Comparison of ENCODE assay signal across 32 cellular contexts in the genomic region with DNA sequence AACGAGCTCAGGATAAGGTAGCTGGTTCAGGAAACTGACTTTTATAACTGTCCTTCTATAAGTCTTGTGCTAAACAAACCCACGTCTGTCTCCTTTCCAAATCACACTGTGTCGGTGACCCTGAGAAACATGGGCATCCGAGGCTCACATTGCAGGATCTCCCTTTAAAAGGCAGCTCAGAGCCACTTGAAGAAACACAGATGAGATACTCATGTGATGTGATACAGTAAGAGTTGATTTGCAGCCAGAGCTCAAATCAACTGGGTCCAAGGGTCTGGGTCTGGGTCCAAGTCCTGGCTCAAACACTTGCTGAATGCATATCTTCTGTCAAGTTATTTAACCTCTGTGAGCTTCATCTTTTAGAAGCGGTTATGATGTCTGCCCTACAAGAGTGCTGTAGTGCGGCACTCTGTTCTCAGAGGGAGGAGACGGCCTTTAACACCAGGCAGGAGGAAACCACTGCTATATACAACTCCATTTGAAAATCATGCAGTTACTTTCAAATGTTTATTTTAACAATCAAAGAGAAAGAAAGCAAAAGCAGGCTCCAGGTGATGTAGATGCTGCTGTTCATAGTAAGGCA. TPM values are rescaled to one million over a fixed set of nuclear protein-coding genes. Genes with fewer than 3 reads are reported as not detected.
"Had no signal": no experiment of that assay in that cellular context is flagged by ENCODE, and none has a peak within 500 bp of the region (broad histone marks: within the 10 kb centered on the region; RNA-seq: fewer than 3 reads in every experiment).

No MANE protein-coding gene starts in this region.

- H3K4me1 Mint-ChIP-seq: activated naive CD4-positive, alpha-beta T cell treated with anti-CD3 and anti-CD28 coated beads, Interleukin-2, amount 10 ng/mL, durations not matched to agents 7 days and 5 days; activated naive CD8-positive, alpha-beta T cell treated with anti-CD3 and anti-CD28 coated beads, Interleukin-2, amount 50 U/mL, for 24 hours; endodermal cell; stimulated activated memory B cell treated with anti-CD40 and anti-IgM and Interleukin-4, amounts not matched to agents 10 μg/mL and 1 μg/mL and 100 μg/mL, for 72 hours; stimulated activated naive CD8-positive, alpha-beta T cell treated with anti-CD3 and anti-CD28 coated beads, Interleukin-15, amount 100 ng/mL, for 72 hours had no signal

- H3K27ac Mint-ChIP-seq: activated naive CD4-positive, alpha-beta T cell treated with anti-CD3 and anti-CD28 coated beads, Interleukin-2, amount 10 ng/mL, durations not matched to agents 7 days and 5 days; activated naive CD8-positive, alpha-beta T cell treated with anti-CD3 and anti-CD28 coated beads, Interleukin-2, amount 50 U/mL, for 24 hours; activated T-helper 1 cell treated with anti-CD3 and anti-CD28 coated beads, Interleukin-12 subunit alpha, Interleukin-12 subunit beta, Interleukin-2, Interleukin-4 antibody, amounts not matched to agents 30 ng/mL and 10 ng/mL and 1 ng/mL, durations not matched to agents 14 hours and 24 hours and 36 hours; dendritic cell treated with granulocyte-macrophage colony-stimulating factor and Interleukin-4, amounts not matched to agents 40 ng/mL and 50 ng/mL, for 4 days; endodermal cell; natural killer cell treated with Interleukin-12 subunit alpha and Interleukin-12 subunit beta and Interleukin-15 and Interleukin-18, amount 100 ng/mL, for 72 hours; stimulated activated memory B cell treated with anti-CD40 and anti-IgM and Interleukin-4, amounts not matched to agents 10 μg/mL and 1 μg/mL and 100 μg/mL, for 72 hours; stimulated activated naive CD8-positive, alpha-beta T cell treated with anti-CD3 and anti-CD28 coated beads, Interleukin-15, amount 100 ng/mL, for 72 hours; type B pancreatic cell had no signal

- DNase-seq: activated CD4-positive, alpha-beta T cell treated with anti-CD3 and anti-CD28 coated beads for 48 hours; activated CD4-positive, alpha-beta T cell treated with anti-CD3 and anti-CD28 coated beads, Interleukin-2, amount 50 U/mL, for 48 hours; activated CD8-positive, alpha-beta memory T cell treated with anti-CD3 and anti-CD28 coated beads for 24 hours; activated effector memory CD4-positive, alpha-beta T cell treated with anti-CD3 and anti-CD28 coated beads, Interleukin-2, amount 50 U/mL, for 16 hours; activated naive CD4-positive, alpha-beta T cell treated with anti-CD3 and anti-CD28 coated beads, Interleukin-2, amount 10 ng/mL, durations not matched to agents 7 days and 5 days; activated naive CD8-positive, alpha-beta T cell treated with anti-CD3 and anti-CD28 coated beads, Interleukin-2, amount 50 U/mL, for 24 hours; amygdala; central memory CD4-positive, alpha-beta T cell; endodermal cell; foreskin fibroblast; heart right ventricle; mesendoderm; pancreas; retina; stimulated activated CD4-positive, alpha-beta T cell treated with anti-CD3 and anti-CD28 coated beads, Interleukin-4, amount 100 ng/mL, for 4 hours; stimulated activated CD8-positive, alpha-beta memory T cell treated with anti-CD3 and anti-CD28 coated beads, Interleukin-4, amount 100 ng/mL, for 48 hours; stimulated activated naive CD8-positive, alpha-beta T cell treated with anti-CD3 and anti-CD28 coated beads, Interleukin-15, amount 100 ng/mL, for 72 hours; substantia nigra had no signal

- H3K27me3 Mint-ChIP-seq: activated naive CD8-positive, alpha-beta T cell treated with anti-CD3 and anti-CD28 coated beads, Interleukin-2, amount 50 U/mL, for 24 hours; stimulated activated naive CD8-positive, alpha-beta T cell treated with anti-CD3 and anti-CD28 coated beads, Interleukin-15, amount 100 ng/mL, for 72 hours had no signal

- H3K4me3 ChIP-seq: heart right ventricle, lung, pancreas, prostate gland, skin epidermis had no signal

- H3K4me3 Mint-ChIP-seq: activated naive CD4-positive, alpha-beta T cell treated with anti-CD3 and anti-CD28 coated beads, Interleukin-2, amount 10 ng/mL, durations not matched to agents 7 days and 5 days; activated naive CD8-positive, alpha-beta T cell treated with anti-CD3 and anti-CD28 coated beads, Interleukin-2, amount 50 U/mL, for 24 hours; activated T-helper 1 cell treated with anti-CD3 and anti-CD28 coated beads, Interleukin-12 subunit alpha, Interleukin-12 subunit beta, Interleukin-2, Interleukin-4 antibody, amounts not matched to agents 30 ng/mL and 10 ng/mL and 1 ng/mL, durations not matched to agents 14 hours and 24 hours and 36 hours; dendritic cell treated with granulocyte-macrophage colony-stimulating factor and Interleukin-4, amounts not matched to agents 40 ng/mL and 50 ng/mL, for 4 days; endodermal cell; natural killer cell treated with Interleukin-12 subunit alpha and Interleukin-12 subunit beta and Interleukin-15 and Interleukin-18, amount 100 ng/mL, for 72 hours; stimulated activated memory B cell treated with anti-CD40 and anti-IgM and Interleukin-4, amounts not matched to agents 10 μg/mL and 1 μg/mL and 100 μg/mL, for 72 hours; stimulated activated naive CD8-positive, alpha-beta T cell treated with anti-CD3 and anti-CD28 coated beads, Interleukin-15, amount 100 ng/mL, for 72 hours had no signal

- H3K36me3 Mint-ChIP-seq: activated naive CD4-positive, alpha-beta T cell treated with anti-CD3 and anti-CD28 coated beads, Interleukin-2, amount 10 ng/mL, durations not matched to agents 7 days and 5 days; natural killer cell treated with Interleukin-12 subunit alpha and Interleukin-12 subunit beta and Interleukin-15 and Interleukin-18, amount 100 ng/mL, for 72 hours; stimulated activated memory B cell treated with anti-CD40 and anti-IgM and Interleukin-4, amounts not matched to agents 10 μg/mL and 1 μg/mL and 100 μg/mL, for 72 hours; type B pancreatic cell had no signal

- H3K9me3 Mint-ChIP-seq: activated naive CD4-positive, alpha-beta T cell treated with anti-CD3 and anti-CD28 coated beads, Interleukin-2, amount 10 ng/mL, durations not matched to agents 7 days and 5 days; activated naive CD8-positive, alpha-beta T cell treated with anti-CD3 and anti-CD28 coated beads, Interleukin-2, amount 50 U/mL, for 24 hours; activated T-helper 1 cell treated with anti-CD3 and anti-CD28 coated beads, Interleukin-12 subunit alpha, Interleukin-12 subunit beta, Interleukin-2, Interleukin-4 antibody, amounts not matched to agents 30 ng/mL and 10 ng/mL and 1 ng/mL, durations not matched to agents 14 hours and 24 hours and 36 hours; dendritic cell treated with granulocyte-macrophage colony-stimulating factor and Interleukin-4, amounts not matched to agents 40 ng/mL and 50 ng/mL, for 4 days; endodermal cell; natural killer cell treated with Interleukin-12 subunit alpha and Interleukin-12 subunit beta and Interleukin-15 and Interleukin-18, amount 100 ng/mL, for 72 hours; stimulated activated memory B cell treated with anti-CD40 and anti-IgM and Interleukin-4, amounts not matched to agents 10 μg/mL and 1 μg/mL and 100 μg/mL, for 72 hours; stimulated activated naive CD8-positive, alpha-beta T cell treated with anti-CD3 and anti-CD28 coated beads, Interleukin-15, amount 100 ng/mL, for 72 hours; type B pancreatic cell had no signal

RNA-seq across cellular contexts. Expression of gene KRT38, which starts 6.4 kb away (rescaled TPM):
- total RNA-seq: activated T-helper 1 cell treated with anti-CD3 and anti-CD28 coated beads, Interleukin-12 subunit alpha, Interleukin-12 subunit beta, Interleukin-2, Interleukin-4 antibody, amounts not matched to agents 30 ng/mL and 10 ng/mL and 1 ng/mL, durations not matched to agents 14 hours and 24 hours and 36 hours; endodermal cell; esophagus mucosa; heart right ventricle; kidney epithelial cell; left lobe of liver; lung; mononuclear cell; natural killer cell treated with Interleukin-12 subunit alpha and Interleukin-12 subunit beta and Interleukin-15 and Interleukin-18, amount 100 ng/mL, for 72 hours; pancreas; prostate gland; sciatic nerve; T-helper 1 cell treated with Interleukin-12 subunit alpha and Interleukin-12 subunit beta and Interleukin-4 antibody, amounts not matched to agents 30 ng/mL and 1 ng/mL, for 36 hours had no signal

RNA-seq across cellular contexts. Expression of gene KRT37, which starts 10.0 kb away (rescaled TPM):
- total RNA-seq: activated T-helper 1 cell treated with anti-CD3 and anti-CD28 coated beads, Interleukin-12 subunit alpha, Interleukin-12 subunit beta, Interleukin-2, Interleukin-4 antibody, amounts not matched to agents 30 ng/mL and 10 ng/mL and 1 ng/mL, durations not matched to agents 14 hours and 24 hours and 36 hours; endodermal cell; esophagus mucosa; heart right ventricle; kidney epithelial cell; left lobe of liver; lung; mononuclear cell; natural killer cell treated with Interleukin-12 subunit alpha and Interleukin-12 subunit beta and Interleukin-15 and Interleukin-18, amount 100 ng/mL, for 72 hours; pancreas; prostate gland; sciatic nerve; T-helper 1 cell treated with Interleukin-12 subunit alpha and Interleukin-12 subunit beta and Interleukin-4 antibody, amounts not matched to agents 30 ng/mL and 1 ng/mL, for 36 hours had no signal

RNA-seq across cellular contexts. Expression of gene KRT32, which starts 32.8 kb away (rescaled TPM):
- total RNA-seq: activated T-helper 1 cell treated with anti-CD3 and anti-CD28 coated beads, Interleukin-12 subunit alpha, Interleukin-12 subunit beta, Interleukin-2, Interleukin-4 antibody, amounts not matched to agents 30 ng/mL and 10 ng/mL and 1 ng/mL, durations not matched to agents 14 hours and 24 hours and 36 hours; endodermal cell; kidney epithelial cell; left lobe of liver; lung; mononuclear cell; natural killer cell treated with Interleukin-12 subunit alpha and Interleukin-12 subunit beta and Interleukin-15 and Interleukin-18, amount 100 ng/mL, for 72 hours; pancreas; prostate gland; T-helper 1 cell treated with Interleukin-12 subunit alpha and Interleukin-12 subunit beta and Interleukin-4 antibody, amounts not matched to agents 30 ng/mL and 1 ng/mL, for 36 hours had no signal

RNA-seq across cellular contexts. Expression of gene KRT31, which starts 37.0 kb away (rescaled TPM):
- total RNA-seq: activated T-helper 1 cell treated with anti-CD3 and anti-CD28 coated beads, Interleukin-12 subunit alpha, Interleukin-12 subunit beta, Interleukin-2, Interleukin-4 antibody, amounts not matched to agents 30 ng/mL and 10 ng/mL and 1 ng/mL, durations not matched to agents 14 hours and 24 hours and 36 hours; endodermal cell; heart right ventricle; kidney epithelial cell; left lobe of liver; lung; mononuclear cell; natural killer cell treated with Interleukin-12 subunit alpha and Interleukin-12 subunit beta and Interleukin-15 and Interleukin-18, amount 100 ng/mL, for 72 hours; pancreas; prostate gland; sciatic nerve; T-helper 1 cell treated with Interleukin-12 subunit alpha and Interleukin-12 subunit beta and Interleukin-4 antibody, amounts not matched to agents 30 ng/mL and 1 ng/mL, for 36 hours had no signal

RNA-seq across cellular contexts. Expression of gene KRT35, which starts 46.5 kb away (rescaled TPM):
- total RNA-seq: activated T-helper 1 cell treated with anti-CD3 and anti-CD28 coated beads, Interleukin-12 subunit alpha, Interleukin-12 subunit beta, Interleukin-2, Interleukin-4 antibody, amounts not matched to agents 30 ng/mL and 10 ng/mL and 1 ng/mL, durations not matched to agents 14 hours and 24 hours and 36 hours; endodermal cell; esophagus mucosa; heart right ventricle; kidney epithelial cell; left lobe of liver; lung; mononuclear cell; natural killer cell treated with Interleukin-12 subunit alpha and Interleukin-12 subunit beta and Interleukin-15 and Interleukin-18, amount 100 ng/mL, for 72 hours; pancreas; prostate gland; T-helper 1 cell treated with Interleukin-12 subunit alpha and Interleukin-12 subunit beta and Interleukin-4 antibody, amounts not matched to agents 30 ng/mL and 1 ng/mL, for 36 hours had no signal
